Comparison of ENCODE assay signal across 8 cellular contexts in the genomic region with DNA sequence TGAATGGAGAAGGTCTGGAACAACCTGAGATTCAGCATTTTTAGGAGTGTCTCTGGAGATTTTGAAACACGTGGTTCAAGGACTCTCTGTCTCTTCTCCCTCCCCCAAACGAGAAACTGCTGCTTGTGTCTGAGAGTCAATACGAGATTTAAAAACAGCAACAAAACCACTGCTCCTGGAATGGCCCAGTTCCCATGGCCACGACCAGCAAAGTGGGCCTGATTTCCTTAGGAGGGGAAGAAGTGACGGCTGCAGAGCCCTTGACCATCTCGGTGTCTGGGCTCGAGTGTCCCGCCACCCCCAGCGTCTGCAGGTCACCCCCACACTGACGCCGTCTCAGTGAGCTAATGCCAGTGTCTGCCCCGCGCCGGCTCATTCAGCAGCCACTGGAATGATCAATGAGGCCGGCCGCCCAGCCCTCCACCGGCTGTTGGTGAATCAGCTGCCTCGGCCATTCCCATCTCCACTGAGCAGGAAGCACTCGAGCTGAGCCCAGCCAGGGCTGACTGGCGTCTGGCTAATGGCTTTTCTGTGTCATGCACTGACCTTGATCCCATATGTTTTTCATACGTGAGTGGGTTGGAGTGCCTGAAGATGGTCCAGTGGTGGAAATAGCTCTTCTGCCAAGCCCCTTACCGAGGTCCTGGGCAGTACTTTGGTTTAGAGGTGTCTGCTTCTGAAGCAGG.
DNase-seq lines count a peak whose midpoint lies in the region; ATAC-seq and TF ChIP-seq lines count a peak whose summit lies in the region.

No MANE protein-coding gene starts in this region.

- no peaks in the 10 kb centered on the region for H3K9me3 ChIP-seq in stomach

- H3K27ac ChIP-seq in stomach = peak overlapping the region; percentile 35 to 79 (median 78)

- H3K9me3 Mint-ChIP-seq in central memory CD8-positive, alpha-beta T cell = no peaks in the 10 kb centered on the region

- no peak for TF ChIP-seq POLR2A in stomach (IDR thresholded peaks at IDR 0.05)

- no peak overlapping the region for H3K4me3 Mint-ChIP-seq in central memory CD8-positive, alpha-beta T cell

- peaks cover 0 to under 1% (median 0%) of the 10 kb centered on the region in 4 donors for H3K36me3 ChIP-seq in stomach

- ATAC-seq in central memory CD8-positive, alpha-beta T cell (replicated peaks; ENCODE audit: extremely low read depth, poor library complexity, severe bottlenecking) = no peak
- no peak for ATAC-seq in GM18909 (IDR thresholded peaks at IDR 0.05; ENCODE audit: poor library complexity, unreplicated experiment)

- H3K4me1 ChIP-seq in stomach = peaks cover 6 to 41% (median 27%) of the 10 kb centered on the region in 4 donors

- peaks cover 40% of the 10 kb centered on the region for H3K4me1 Mint-ChIP-seq in central memory CD8-positive, alpha-beta T cell

- peak; percentile 82 for DNase-seq in COLO668 (lab: John Stamatoyannopoulos, UW; ENCODE audit: unreplicated experiment)
- DNase-seq in NCI-H2107 treated with DMSO at 0.1 percent for 48 hours (lab: John Stamatoyannopoulos, UW; ENCODE audit: unreplicated experiment) = peak; percentile 13
- DNase-seq in central memory CD8-positive, alpha-beta T cell (ENCODE audit: low spot score in 2 of 2) = no peak
- DNase-seq in kidney glomerular epithelial cell (lab: John Stamatoyannopoulos, UW) = peak; percentile 90
- DNase-seq in stomach = peak; percentile 80
- no peak for DNase-seq in activated CD8-positive, alpha-beta memory T cell treated with anti-CD3 and anti-CD28 coated beads, Interleukin-2, amount 50 U/mL, for 4 hours
- DNase-seq in activated T-cell treated with anti-CD3 and anti-CD28 coated beads, Interleukin-2, amount 50 U/mL, for 1 hour = no peak

- H3K36me3 Mint-ChIP-seq in central memory CD8-positive, alpha-beta T cell (ENCODE audit: insufficient read depth) = peaks cover 20% of the 10 kb centered on the region

- no peaks in the 10 kb centered on the region for H3K27me3 Mint-ChIP-seq in central memory CD8-positive, alpha-beta T cell

- H3K27ac Mint-ChIP-seq in central memory CD8-positive, alpha-beta T cell (ENCODE audit: low read depth) = peak overlapping the region; percentile 35

- TF ChIP-seq CTCF in stomach (IDR thresholded peaks at IDR 0.05) = no peak

- H3K27me3 ChIP-seq in stomach = no peaks in the 10 kb centered on the region

- intact Hi-C loops in stomach (cut with DNase I; ENCODE audit: low total_unique reads) = no loop called here

- WGBS in stomach, 5 donors = 18 to 27% (median 21%) methylated on average over 22 of the region's 22 CpGs

- no peak for TF ChIP-seq EP300 in stomach (IDR thresholded peaks at IDR 0.05)

- peak overlapping the region in 3 of 4 donors; percentile 11 to 17 (median 11) for H3K4me3 ChIP-seq in stomach

Comparison
In these comparisons a context has a peak if more than half of its experiments do, and no peak if none do; other contexts are left out.
1. DNase-seq: peak in COLO668 (single experiment), NCI-H2107 treated with DMSO at 0.1 percent for 48 hours (single experiment), kidney glomerular epithelial cell (single experiment) and stomach (single experiment); none in central memory CD8-positive, alpha-beta T cell (0 of 2), activated CD8-positive, alpha-beta memory T cell treated with anti-CD3 and anti-CD28 coated beads, Interleukin-2, amount 50 U/mL, for 4 hours (single experiment) and activated T-cell treated with anti-CD3 and anti-CD28 coated beads, Interleukin-2, amount 50 U/mL, for 1 hour (single experiment).